In genomic region chr16:21599158-21599993, GRCh38 we compare ENCODE assay signal across 8 cellular contexts. TPM values are rescaled to one million over a fixed set of nuclear protein-coding genes. Genes with fewer than 3 reads are reported as not detected.
A peak's percentile ranks its signal among the peaks of the same experiment; 100 is the strongest.
DNase-seq lines count a peak whose midpoint lies in the region; ATAC-seq and TF ChIP-seq lines count a peak whose summit lies in the region.

METTL9 (plus strand) TSS chr16:21599577; CDS start chr16:21599734, 157 bp downstream.

- H3K36me3 ChIP-seq in left ventricle myocardium inferior (no peaks in the 10 kb centered on the region), prostate gland (no peaks in the 10 kb centered on the region), urinary bladder (ENCODE audit: insufficient read depth) (no peaks in the 10 kb centered on the region)

- no peak for TF ChIP-seq CTCF in GM13976 (IDR thresholded peaks at IDR 0.05; ENCODE audit: borderline replicate concordance, control extremely low read depth, extremely low read depth, insufficient read depth, missing control alignments)
- peak; percentile 18 for TF ChIP-seq CTCF in left ventricle myocardium inferior (IDR thresholded peaks at IDR 0.05; ENCODE audit: borderline replicate concordance)
- peak in 2 of 4 experiments; percentile 24 to 28 for TF ChIP-seq CTCF in prostate gland (IDR thresholded peaks at IDR 0.05)

- WGBS in prostate gland = 0% methylated on average over 66 of the region's 93 CpGs
- whole genome bisulfite sequencing in urinary bladder = under 1% methylated on average over 93 of the region's 93 CpGs

- DNase-seq in GM13976 (ENCODE audit: low spot score) (peak; percentile 96), NCI-H146 treated with DMSO at 0.1 percent for 48 hours (lab: John Stamatoyannopoulos, UW; ENCODE audit: unreplicated experiment) (peak; percentile 86), T-helper 17 cell (peak; percentile 91 to 95 (median 92)), amygdala (lab: John Stamatoyannopoulos, UW) (peak; percentile 35 to 96 (median 90)), left ventricle myocardium inferior (peak; percentile 95), prostate gland (ENCODE audit: low spot score) (peak; percentile 94)

- H3K4me3 ChIP-seq in left ventricle myocardium inferior = peak within 1 kb of the TSS; percentile 90
- peak within 1 kb of the TSS; percentile 93 to 96 for H3K4me3 ChIP-seq in prostate gland
- peak within 1 kb of the TSS; percentile 98 for H3K4me3 ChIP-seq in urinary bladder (ENCODE audit: low read depth, low read length)

- ATAC-seq in HG02870 (IDR thresholded peaks at IDR 0.05; ENCODE audit: unreplicated experiment) = peak; percentile 88
- peak; percentile 93 for ATAC-seq in T-helper 17 cell

- peak; percentile 91 for TF ChIP-seq POLR2A in prostate gland (IDR thresholded peaks at IDR 0.05)

- no peaks in the 10 kb centered on the region for H3K27me3 ChIP-seq in left ventricle myocardium inferior (ENCODE audit: low read depth)
- no peaks in the 10 kb centered on the region for H3K27me3 ChIP-seq in prostate gland (replicated peaks; ENCODE audit: insufficient read depth)

- no peaks in the 10 kb centered on the region for H3K27me3 Mint-ChIP-seq in T-helper 17 cell

- intact Hi-C loops in left ventricle myocardium inferior (cut with micrococcal nuclease) (no loop called here), prostate gland (cut with DNase I) (loop anchor here (5.0 kb wide), 1 partner anchor 43 kb away; no protein-coding TSS in a partner anchor)

- H3K9me3 ChIP-seq in T-helper 17 cell (ENCODE audit: control insufficient read depth, low read length, poor library complexity, severe bottlenecking) (no peaks in the 10 kb centered on the region), left ventricle myocardium inferior (replicated peaks) (no peaks in the 10 kb centered on the region), prostate gland (no peaks in the 10 kb centered on the region)

- H3K27ac ChIP-seq in left ventricle myocardium inferior (replicated peaks) (peak within 1 kb of the TSS; percentile 94), prostate gland (peak within 1 kb of the TSS; percentile 89 to 97), urinary bladder (ENCODE audit: low read depth) (peak within 1 kb of the TSS; percentile 99)

- peaks cover 27% of the 10 kb centered on the region for H3K4me1 Mint-ChIP-seq in T-helper 17 cell

- in situ Hi-C loops in GM13976 (cut with MboI; ENCODE audit: low sequenced_read_pairs, unreplicated experiment) = loop anchor here (25.0 kb wide), 1 partner anchor 113 kb away; no protein-coding TSS in a partner anchor

- H3K4me3 Mint-ChIP-seq in T-helper 17 cell = peak within 1 kb of the TSS; percentile 94

- peak within 1 kb of the TSS; percentile 94 for H3K27ac Mint-ChIP-seq in T-helper 17 cell

- no peaks in the 10 kb centered on the region for H3K36me3 Mint-ChIP-seq in T-helper 17 cell (ENCODE audit: low read depth)

- H3K4me1 ChIP-seq in left ventricle myocardium inferior (peaks cover 55% of the 10 kb centered on the region), prostate gland (replicated peaks) (no peaks in the 10 kb centered on the region), urinary bladder (ENCODE audit: insufficient read depth) (peaks cover 2% of the 10 kb centered on the region)

RNA-seq across cellular contexts. Expression of gene METTL9, which starts in this region (rescaled TPM):
- total RNA-seq in T-helper 17 cell (10 to 100 TPM; 79.0 to 80.3 TPM), left ventricle myocardium inferior (47.8 TPM), prostate gland (100 to 1,000 TPM in 1 of 2 donors, 10 to 100 TPM in 1; 98.9 to 160 TPM), urinary bladder (163 TPM)
- 66.2 TPM for polyA plus RNA-seq in urinary bladder

Comparison
In these comparisons a context has a peak if more than half of its experiments do, and no peak if none do; other contexts are left out.
1. Peak in every context shown above with its lines: DNase-seq, ATAC-seq, H3K4me3 ChIP-seq and H3K27ac ChIP-seq.